ENCODE assay signal across 19 cellular contexts in the genomic region with DNA sequence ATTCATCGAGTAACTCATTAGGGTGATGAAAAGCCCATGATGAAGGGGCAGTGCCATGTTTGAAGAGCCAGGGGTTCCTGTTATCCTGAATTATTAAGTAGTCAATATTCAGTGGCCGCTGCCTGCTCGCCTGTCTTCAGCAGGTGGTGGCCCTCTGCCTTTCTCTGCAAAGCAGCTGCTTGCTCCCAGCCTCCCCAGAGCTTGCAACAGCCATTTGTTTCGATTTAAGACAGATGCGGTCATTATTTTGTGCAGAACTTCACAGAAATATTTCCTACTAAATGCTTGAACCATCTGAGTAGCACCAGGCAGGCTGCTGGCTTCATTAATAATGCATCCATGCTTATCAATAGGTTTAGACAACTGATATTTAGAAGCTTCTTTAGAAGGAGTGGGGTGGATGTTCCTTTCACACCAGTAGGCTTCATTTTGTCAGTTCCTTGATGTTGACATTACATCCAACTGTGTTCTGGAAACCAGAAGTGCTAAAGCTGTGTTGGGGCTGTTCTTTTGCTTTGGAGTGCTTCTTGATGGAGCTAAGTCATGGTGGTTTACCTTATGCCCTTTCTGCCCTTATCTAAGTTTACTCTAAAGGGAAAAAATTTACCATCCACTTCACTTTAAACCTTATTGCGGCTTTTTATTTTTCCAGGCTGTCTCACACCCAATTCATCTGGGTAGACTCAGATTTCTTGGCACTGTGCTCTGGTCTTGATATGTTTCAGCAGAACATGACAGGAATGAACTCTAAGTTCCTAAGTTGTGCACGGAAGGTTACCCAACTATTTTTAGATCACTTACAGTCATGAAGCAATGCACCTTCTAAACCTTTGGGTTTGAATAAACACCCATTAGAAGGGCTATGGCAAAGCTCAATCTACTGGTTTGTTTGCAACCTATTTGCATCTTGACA.
DNase-seq lines count a peak whose midpoint lies in the region; TF ChIP-seq lines count a peak whose summit lies in the region.
"Had no signal": no experiment of that assay in that cellular context is flagged by ENCODE, and none has a peak within 500 bp of the region (broad histone marks: within the 10 kb centered on the region; RNA-seq: fewer than 3 reads in every experiment).

No MANE protein-coding gene starts in this region.

- peak; percentile 9 for DNase-seq in GM03348 (ENCODE audit: low spot score)
- DNase-seq in amniotic stem cell (lab: John Stamatoyannopoulos, UW) = peak; percentile 46
- DNase-seq in fibroblast of villous mesenchyme (ENCODE audit: low read depth) = peak; percentile 61
- peak; percentile 2 for DNase-seq in osteoblast (ENCODE audit: insufficient read length, low spot score, missing footprints)
- DNase-seq in DMS53 (lab: John Stamatoyannopoulos, UW) = no peak
- no peak for DNase-seq in activated naive CD4-positive, alpha-beta T cell treated with anti-CD3 and anti-CD28 coated beads, Interleukin-2, amount 10 ng/mL, durations not matched to agents 7 days and 5 days
- no peak for DNase-seq in CD1c-positive myeloid dendritic cell (ENCODE audit: extremely low spot score)
- no peak for DNase-seq in HUDEP-2 (lab: John Stamatoyannopoulos, UW; ENCODE audit: unreplicated experiment in 76 of 76)
- DNase-seq: activated CD4-positive, alpha-beta T cell treated with anti-CD3 and anti-CD28 coated beads, Interleukin-2, amount 10 ng/mL, durations not matched to agents 24 days and 14 days; activated naive CD8-positive, alpha-beta T cell treated with anti-CD3 and anti-CD28 coated beads, Interleukin-2, amount 50 U/mL, for 24 hours; activated T-cell treated with anti-CD3 and anti-CD28 coated beads, Interleukin-2, amount 50 U/mL, for 1 hour; dermis blood vessel endothelial cell; immature natural killer cell; NCI-H2081 treated with DMSO at 0.1 percent for 48 hours; NCI-H748 treated with DMSO at 0.1 percent for 48 hours; psoas muscle; T1000 had no signal

- no peaks in the 10 kb centered on the region for H3K9me3 ChIP-seq in osteoblast (ENCODE audit: low read depth, low read length)
- H3K9me3 ChIP-seq: psoas muscle had no signal

- TF ChIP-seq CTCF in fibroblast of villous mesenchyme (IDR thresholded peaks at IDR 0.05; ENCODE audit: insufficient read depth, low read depth, low read length) (no peak), osteoblast (IDR thresholded peaks at IDR 0.05; ENCODE audit: extremely low read depth, low read depth, low read length) (no peak)

- H3K79me2 ChIP-seq in osteoblast (ENCODE audit: insufficient read depth, low read length) = no peaks in the 10 kb centered on the region

- H3K4me1 ChIP-seq in osteoblast (ENCODE audit: insufficient read depth, low read length) = no peaks in the 10 kb centered on the region
- H3K4me1 ChIP-seq: psoas muscle had no signal

- H3K4me3 Mint-ChIP-seq in activated naive CD4-positive, alpha-beta T cell treated with anti-CD3 and anti-CD28 coated beads, Interleukin-2, amount 10 ng/mL, durations not matched to agents 7 days and 5 days = no peak overlapping the region
- H3K4me3 Mint-ChIP-seq: activated CD4-positive, alpha-beta T cell treated with anti-CD3 and anti-CD28 coated beads, Interleukin-2, amount 10 ng/mL, durations not matched to agents 24 days and 14 days; activated naive CD8-positive, alpha-beta T cell treated with anti-CD3 and anti-CD28 coated beads, Interleukin-2, amount 50 U/mL, for 24 hours; CD14-positive monocyte; immature natural killer cell had no signal

- H3K27me3 Mint-ChIP-seq in activated naive CD4-positive, alpha-beta T cell treated with anti-CD3 and anti-CD28 coated beads, Interleukin-2, amount 10 ng/mL, durations not matched to agents 7 days and 5 days = peaks cover 15% of the 10 kb centered on the region

- no peak overlapping the region for H3K4me2 ChIP-seq in osteoblast (ENCODE audit: insufficient read depth, low read length)

- H4K20me1 ChIP-seq in osteoblast (ENCODE audit: insufficient read depth, low read length) = no peaks in the 10 kb centered on the region

- no peaks in the 10 kb centered on the region for H3K4me1 Mint-ChIP-seq in activated naive CD4-positive, alpha-beta T cell treated with anti-CD3 and anti-CD28 coated beads, Interleukin-2, amount 10 ng/mL, durations not matched to agents 7 days and 5 days
- H3K4me1 Mint-ChIP-seq: activated naive CD8-positive, alpha-beta T cell treated with anti-CD3 and anti-CD28 coated beads, Interleukin-2, amount 50 U/mL, for 24 hours; CD14-positive monocyte; immature natural killer cell had no signal

- H3K36me3 ChIP-seq in osteoblast (ENCODE audit: insufficient read depth, low read length) = no peaks in the 10 kb centered on the region

- H3K9me3 Mint-ChIP-seq in activated naive CD4-positive, alpha-beta T cell treated with anti-CD3 and anti-CD28 coated beads, Interleukin-2, amount 10 ng/mL, durations not matched to agents 7 days and 5 days = no peaks in the 10 kb centered on the region
- H3K9me3 Mint-ChIP-seq: activated CD4-positive, alpha-beta T cell treated with anti-CD3 and anti-CD28 coated beads, Interleukin-2, amount 10 ng/mL, durations not matched to agents 24 days and 14 days; activated naive CD8-positive, alpha-beta T cell treated with anti-CD3 and anti-CD28 coated beads, Interleukin-2, amount 50 U/mL, for 24 hours had no signal

- no peaks in the 10 kb centered on the region for H3K27me3 ChIP-seq in osteoblast (ENCODE audit: insufficient read depth, low read length)
- H3K27me3 ChIP-seq: foreskin keratinocyte had no signal

- CTCF ChIA-PET in activated naive CD4-positive, alpha-beta T cell treated with anti-CD3 and anti-CD28 coated beads, Interleukin-2, amount 10 ng/mL, durations not matched to agents 7 days and 5 days (lab: Charles Lee) = interaction anchor here (1.2 kb wide), 1 partner anchor 11 kb away, joined by 3 read pairs; no protein-coding TSS in a partner anchor

- no peak overlapping the region for H2AFZ ChIP-seq in osteoblast (ENCODE audit: low read length)

- H3K36me3 Mint-ChIP-seq in activated naive CD4-positive, alpha-beta T cell treated with anti-CD3 and anti-CD28 coated beads, Interleukin-2, amount 10 ng/mL, durations not matched to agents 7 days and 5 days = no peaks in the 10 kb centered on the region
- H3K36me3 Mint-ChIP-seq: CD14-positive monocyte, immature natural killer cell had no signal

- H3K27ac ChIP-seq in osteoblast (ENCODE audit: low read depth, low read length) = no peak overlapping the region
- H3K27ac ChIP-seq: foreskin keratinocyte, psoas muscle had no signal

- no peak overlapping the region for H3K27ac Mint-ChIP-seq in activated naive CD4-positive, alpha-beta T cell treated with anti-CD3 and anti-CD28 coated beads, Interleukin-2, amount 10 ng/mL, durations not matched to agents 7 days and 5 days
- H3K27ac Mint-ChIP-seq: activated CD4-positive, alpha-beta T cell treated with anti-CD3 and anti-CD28 coated beads, Interleukin-2, amount 10 ng/mL, durations not matched to agents 24 days and 14 days; activated naive CD8-positive, alpha-beta T cell treated with anti-CD3 and anti-CD28 coated beads, Interleukin-2, amount 50 U/mL, for 24 hours; CD14-positive monocyte; immature natural killer cell had no signal

- H3K4me3 ChIP-seq in fibroblast of villous mesenchyme (ENCODE audit: low read depth, low read length) (no peak overlapping the region), osteoblast (ENCODE audit: insufficient read depth, low read length) (no peak overlapping the region)
- H3K4me3 ChIP-seq: psoas muscle had no signal

Comparison
In these comparisons a context has a peak if more than half of its experiments do, and no peak if none do; other contexts are left out.
1. DNase-seq: peak in GM03348 (single experiment), amniotic stem cell (single experiment), fibroblast of villous mesenchyme (single experiment) and osteoblast (single experiment); none in DMS53 (single experiment), activated naive CD4-positive, alpha-beta T cell treated with anti-CD3 and anti-CD28 coated beads, Interleukin-2, amount 10 ng/mL, durations not matched to agents 7 days and 5 days (single experiment), CD1c-positive myeloid dendritic cell (single experiment) and HUDEP-2 (0 of 76).